Comparison of ENCODE assay signal across 8 cellular contexts in genomic region chr19:3507371-3508120, GRCh38. TPM values are rescaled to one million over a fixed set of nuclear protein-coding genes. Genes with fewer than 3 reads are reported as not detected.
DNase-seq lines count a peak whose midpoint lies in the region; TF ChIP-seq lines count a peak whose summit lies in the region.

No MANE protein-coding gene starts in this region.

- H3K4me3 Mint-ChIP-seq in activated T-helper 1 cell treated with anti-CD3 and anti-CD28 coated beads, Interleukin-12 subunit alpha, Interleukin-12 subunit beta, Interleukin-2, Interleukin-4 antibody, amounts not matched to agents 30 ng/mL and 10 ng/mL and 1 ng/mL, durations not matched to agents 14 hours and 24 hours and 36 hours, result peak overlapping the region; percentile 93

- H3K27me3 Mint-ChIP-seq in activated T-helper 1 cell treated with anti-CD3 and anti-CD28 coated beads, Interleukin-12 subunit alpha, Interleukin-12 subunit beta, Interleukin-2, Interleukin-4 antibody, amounts not matched to agents 30 ng/mL and 10 ng/mL and 1 ng/mL, durations not matched to agents 14 hours and 24 hours and 36 hours (ENCODE audit: insufficient read depth), result no peaks in the 10 kb centered on the region

- H3K36me3 Mint-ChIP-seq in activated T-helper 1 cell treated with anti-CD3 and anti-CD28 coated beads, Interleukin-12 subunit alpha, Interleukin-12 subunit beta, Interleukin-2, Interleukin-4 antibody, amounts not matched to agents 30 ng/mL and 10 ng/mL and 1 ng/mL, durations not matched to agents 14 hours and 24 hours and 36 hours (ENCODE audit: low read depth), result peaks cover 10% of the 10 kb centered on the region

- peak; percentile 64 for DNase-seq in activated CD8-positive, alpha-beta memory T cell treated with anti-CD3 and anti-CD28 coated beads for 24 hours
- no peak for DNase-seq in activated CD8-positive, alpha-beta memory T cell treated with anti-CD3 and anti-CD28 coated beads, Interleukin-2, amount 50 U/mL, for 48 hours
- peak; percentile 15 for DNase-seq in activated T-helper 1 cell treated with anti-CD3 and anti-CD28 coated beads, Interleukin-12 subunit alpha, Interleukin-12 subunit beta, Interleukin-2, Interleukin-4 antibody, amounts not matched to agents 30 ng/mL and 10 ng/mL and 1 ng/mL, durations not matched to agents 14 hours and 24 hours and 36 hours (ENCODE audit: low spot score)
- DNase-seq in glomerular visceral epithelial cell (ENCODE audit: extremely low spot score) (peak; percentile 46), retina (peak; percentile 36), putamen (ENCODE audit: low spot score) (no peak), NCI-H82 (lab: John Stamatoyannopoulos, UW) (no peak), GM13976 (ENCODE audit: low spot score) (no peak)

- intact Hi-C loops in activated T-helper 1 cell treated with anti-CD3 and anti-CD28 coated beads, Interleukin-12 subunit alpha, Interleukin-12 subunit beta, Interleukin-2, Interleukin-4 antibody, amounts not matched to agents 30 ng/mL and 10 ng/mL and 1 ng/mL, durations not matched to agents 14 hours and 24 hours and 36 hours (cut with micrococcal nuclease), result loop anchor here (2.0 to 5.0 kb wide), 2 partner anchors 895 to 1345 kb away; partner anchors contain the start of genes CHAF1A and DOT1L

- no peak for TF ChIP-seq CTCF in GM13976 (IDR thresholded peaks at IDR 0.05; ENCODE audit: borderline replicate concordance, control extremely low read depth, extremely low read depth, insufficient read depth, missing control alignments)

- H3K27ac Mint-ChIP-seq in activated T-helper 1 cell treated with anti-CD3 and anti-CD28 coated beads, Interleukin-12 subunit alpha, Interleukin-12 subunit beta, Interleukin-2, Interleukin-4 antibody, amounts not matched to agents 30 ng/mL and 10 ng/mL and 1 ng/mL, durations not matched to agents 14 hours and 24 hours and 36 hours, result peak overlapping the region; percentile 91

- peaks cover 40% of the 10 kb centered on the region for H3K4me1 Mint-ChIP-seq in activated T-helper 1 cell treated with anti-CD3 and anti-CD28 coated beads, Interleukin-12 subunit alpha, Interleukin-12 subunit beta, Interleukin-2, Interleukin-4 antibody, amounts not matched to agents 30 ng/mL and 10 ng/mL and 1 ng/mL, durations not matched to agents 14 hours and 24 hours and 36 hours (ENCODE audit: low read depth)

- H3K9me3 Mint-ChIP-seq in activated T-helper 1 cell treated with anti-CD3 and anti-CD28 coated beads, Interleukin-12 subunit alpha, Interleukin-12 subunit beta, Interleukin-2, Interleukin-4 antibody, amounts not matched to agents 30 ng/mL and 10 ng/mL and 1 ng/mL, durations not matched to agents 14 hours and 24 hours and 36 hours, result no peaks in the 10 kb centered on the region

- in situ Hi-C loops in GM13976 (cut with MboI; ENCODE audit: low sequenced_read_pairs, unreplicated experiment), result no loop called here

RNA-seq across cellular contexts. Expression of gene FZR1, which starts 1.4 kb away (rescaled TPM):
- total RNA-seq in activated T-helper 1 cell treated with anti-CD3 and anti-CD28 coated beads, Interleukin-12 subunit alpha, Interleukin-12 subunit beta, Interleukin-2, Interleukin-4 antibody, amounts not matched to agents 30 ng/mL and 10 ng/mL and 1 ng/mL, durations not matched to agents 14 hours and 24 hours and 36 hours, result 41.1 and 45.3 TPM in 2 replicates

RNA-seq across cellular contexts. Expression of gene DOHH, which starts 7.1 kb away (rescaled TPM):
- total RNA-seq in activated T-helper 1 cell treated with anti-CD3 and anti-CD28 coated beads, Interleukin-12 subunit alpha, Interleukin-12 subunit beta, Interleukin-2, Interleukin-4 antibody, amounts not matched to agents 30 ng/mL and 10 ng/mL and 1 ng/mL, durations not matched to agents 14 hours and 24 hours and 36 hours, result 20.6 and 21.6 TPM in 2 replicates

RNA-seq across cellular contexts. Expression of gene SMIM44, which starts 24.3 kb away (rescaled TPM):
- total RNA-seq in activated T-helper 1 cell treated with anti-CD3 and anti-CD28 coated beads, Interleukin-12 subunit alpha, Interleukin-12 subunit beta, Interleukin-2, Interleukin-4 antibody, amounts not matched to agents 30 ng/mL and 10 ng/mL and 1 ng/mL, durations not matched to agents 14 hours and 24 hours and 36 hours, result not detected in 2 replicates

RNA-seq across cellular contexts. Expression of gene SMIM24, which starts 27.2 kb away (rescaled TPM):
- not detected in 2 replicates for total RNA-seq in activated T-helper 1 cell treated with anti-CD3 and anti-CD28 coated beads, Interleukin-12 subunit alpha, Interleukin-12 subunit beta, Interleukin-2, Interleukin-4 antibody, amounts not matched to agents 30 ng/mL and 10 ng/mL and 1 ng/mL, durations not matched to agents 14 hours and 24 hours and 36 hours

RNA-seq across cellular contexts. Expression of gene TEKTIP1, which starts 31.4 kb away (rescaled TPM):
- 1.4 and 1.7 TPM in 2 replicates for total RNA-seq in activated T-helper 1 cell treated with anti-CD3 and anti-CD28 coated beads, Interleukin-12 subunit alpha, Interleukin-12 subunit beta, Interleukin-2, Interleukin-4 antibody, amounts not matched to agents 30 ng/mL and 10 ng/mL and 1 ng/mL, durations not matched to agents 14 hours and 24 hours and 36 hours

Comparison
In these comparisons a context has a peak if more than half of its experiments do, and no peak if none do; other contexts are left out.
1. DNase-seq: peak in activated CD8-positive, alpha-beta memory T cell treated with anti-CD3 and anti-CD28 coated beads for 24 hours (single experiment), activated T-helper 1 cell treated with anti-CD3 and anti-CD28 coated beads, Interleukin-12 subunit alpha, Interleukin-12 subunit beta, Interleukin-2, Interleukin-4 antibody, amounts not matched to agents 30 ng/mL and 10 ng/mL and 1 ng/mL, durations not matched to agents 14 hours and 24 hours and 36 hours (single experiment), glomerular visceral epithelial cell (single experiment) and retina (single experiment); none in activated CD8-positive, alpha-beta memory T cell treated with anti-CD3 and anti-CD28 coated beads, Interleukin-2, amount 50 U/mL, for 48 hours (single experiment), putamen (single experiment), NCI-H82 (single experiment) and GM13976 (single experiment).